Comparison of ENCODE assay signal across 36 cellular contexts in the genomic region with DNA sequence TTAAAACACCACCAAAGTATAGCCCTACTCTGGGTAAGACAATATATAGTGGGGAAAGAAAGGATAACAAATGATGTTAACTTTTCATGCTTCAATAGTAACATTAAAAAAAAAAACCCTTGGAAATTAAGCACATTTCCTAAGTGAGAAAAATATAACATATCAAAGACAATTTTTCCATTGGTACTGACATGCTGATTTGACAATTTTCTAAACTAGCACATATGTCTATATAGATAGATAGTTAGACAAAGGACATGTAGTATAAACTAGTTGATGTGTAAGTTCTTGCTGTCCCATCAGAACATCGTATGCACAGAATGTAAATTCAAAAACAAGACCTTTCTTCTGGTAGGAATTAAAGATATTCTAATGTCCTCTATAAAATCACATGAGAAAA. TPM values are rescaled to one million over a fixed set of nuclear protein-coding genes. Genes with fewer than 3 reads are reported as not detected.
"Had no signal": no experiment of that assay in that cellular context is flagged by ENCODE, and none has a peak within 500 bp of the region (broad histone marks: within the 10 kb centered on the region; RNA-seq: fewer than 3 reads in every experiment).

No MANE protein-coding gene starts in this region.

- H3K4me1 ChIP-seq: adrenal gland, ascending aorta, body of pancreas, breast epithelium had no signal

- FAIRE-seq: astrocyte, bronchial epithelial cell had no signal

- ATAC-seq: activated naive CD4-positive, alpha-beta T cell treated with anti-CD3 and anti-CD28 coated beads, Interleukin-2, amount 50 U/mL, for 72 hours; activated naive CD8-positive, alpha-beta T cell treated with anti-CD3 and anti-CD28 coated beads, Interleukin-2, amount 50 U/mL, for 24 hours; activated T-cell treated with anti-CD3 and anti-CD28 coated beads, Interleukin-2, amount 50 U/mL, for 4 hours; activated T-cell treated with anti-CD3 and anti-CD28 coated beads, Interleukin-2, amount 50 U/mL, for 72 hours; activated T-helper 17 cell treated with anti-CD3 and anti-CD28 coated beads, Interleukin-2, amount 50 U/mL, for 72 hours; body of pancreas had no signal

- DNase-seq: activated effector memory CD4-positive, alpha-beta T cell treated with anti-CD3 and anti-CD28 coated beads, Interleukin-2, amount 50 U/mL, for 16 hours; activated effector memory CD4-positive, alpha-beta T cell treated with Interleukin-2 at 50 U/mL for 16 hours; activated gamma-delta T cell; activated gamma-delta T cell treated with Interleukin-2 at 50 U/mL for 16 hours; activated naive CD4-positive, alpha-beta T cell; activated naive CD4-positive, alpha-beta T cell treated with anti-CD3 and anti-CD28 coated beads for 36 hours; activated naive CD4-positive, alpha-beta T cell treated with anti-CD3 and anti-CD28 coated beads, Interleukin-2, amount 10 ng/mL, durations not matched to agents 7 days and 5 days; activated naive CD4-positive, alpha-beta T cell treated with anti-CD3 and anti-CD28 coated beads, Interleukin-2, amount 50 U/mL, for 16 hours; activated naive CD4-positive, alpha-beta T cell treated with Interleukin-2 at 50 U/mL for 16 hours; activated naive CD8-positive, alpha-beta T cell treated with anti-CD3 and anti-CD28 coated beads for 36 hours; activated naive CD8-positive, alpha-beta T cell treated with anti-CD3 and anti-CD28 coated beads, Interleukin-2, amount 10 ng/mL, durations not matched to agents 7 days and 5 days; activated naive CD8-positive, alpha-beta T cell treated with anti-CD3 and anti-CD28 coated beads, Interleukin-2, amount 50 U/mL, for 24 hours; activated T-cell treated with anti-CD3 and anti-CD28 coated beads, Interleukin-2, amount 50 U/mL, for 24 hours; activated T-cell treated with anti-CD3 and anti-CD28 coated beads, Interleukin-2, amount 50 U/mL, for 4 hours; activated T-cell treated with anti-CD3 and anti-CD28 coated beads, Interleukin-2, amount 50 U/mL, for 48 hours; activated T-cell treated with anti-CD3 and anti-CD28 coated beads, Interleukin-2, amount 50 U/mL, for 72 hours; adrenal gland; amniotic stem cell; amygdala; anterior cingulate cortex; aorta; body of pancreas; brain microvascular endothelial cell; caudate nucleus; central memory CD4-positive, alpha-beta T cell; cerebellar nuclear complex had no signal

- H3K27me3 ChIP-seq: adrenal gland, ascending aorta, body of pancreas, brain microvascular endothelial cell, breast epithelium, cardiac muscle cell had no signal

- H3K27ac ChIP-seq: adrenal gland, ascending aorta, body of pancreas, brain microvascular endothelial cell, breast epithelium, cardiac muscle cell had no signal

- H3K9me3 ChIP-seq: adrenal gland, ascending aorta, body of pancreas, breast epithelium had no signal

- H3K4me3 ChIP-seq: adrenal gland, ascending aorta, body of pancreas, breast epithelium, cardiac muscle cell had no signal

- H3K36me3 ChIP-seq: adrenal gland, ascending aorta, brain microvascular endothelial cell, breast epithelium, cardiac muscle cell had no signal

RNA-seq across cellular contexts. Expression of gene ETNPPL, which starts 47.2 kb away (rescaled TPM):
- total RNA-seq: activated naive CD4-positive, alpha-beta T cell treated with anti-CD3 and anti-CD28 coated beads for 36 hours; activated naive CD4-positive, alpha-beta T cell treated with anti-CD3 and anti-CD28 coated beads, Interleukin-2, amount 50 U/mL, for 72 hours; activated naive CD8-positive, alpha-beta T cell treated with anti-CD3 and anti-CD28 coated beads for 36 hours; activated naive CD8-positive, alpha-beta T cell treated with anti-CD3 and anti-CD28 coated beads, Interleukin-2, amount 10 ng/mL, durations not matched to agents 7 days and 5 days; activated T-cell treated with anti-CD3 and anti-CD28 coated beads, Interleukin-2, amount 50 U/mL, for 4 hours; activated T-cell treated with anti-CD3 and anti-CD28 coated beads, Interleukin-2, amount 50 U/mL, for 72 hours; activated T-helper 1 cell treated with anti-CD3 and anti-CD28 coated beads, Interleukin-12 subunit alpha, Interleukin-12 subunit beta, Interleukin-2, Interleukin-4 antibody, amounts not matched to agents 30 ng/mL and 10 ng/mL and 1 ng/mL, durations not matched to agents 14 hours and 24 hours and 36 hours; activated T-helper 17 cell treated with anti-CD3 and anti-CD28 coated beads, Interleukin-2, amount 50 U/mL, for 72 hours; activated T-helper 2 cell treated with anti-CD3 and anti-CD28 coated beads, Interferon-gamma antibody, Interleukin-2, Interleukin-4, amounts not matched to agents 10 μg/mL and 5 μg/mL and 100 μg/mL, durations not matched to agents 14 hours and 24 hours and 36 hours; aorta; ascending aorta; astrocyte; body of pancreas; breast epithelium; bronchial epithelial cell; chondrocyte had no signal
- polyA plus RNA-seq: aorta, cardiac muscle cell had no signal
